In genomic region chr4:109012286-109012880, GRCh38 we compare ENCODE assay signal across 22 cellular contexts.
A peak's percentile ranks its signal among the peaks of the same experiment; 100 is the strongest.
DNase-seq lines count a peak whose midpoint lies in the region; ATAC-seq, FAIRE-seq and TF ChIP-seq lines count a peak whose summit lies in the region.
"Had no signal": no experiment of that assay in that cellular context is flagged by ENCODE, and none has a peak within 500 bp of the region (broad histone marks: within the 10 kb centered on the region; RNA-seq: fewer than 3 reads in every experiment).

No MANE protein-coding gene starts in this region.

- peak overlapping the region in 1 of 2 experiments; percentile 28 for H3K18ac ChIP-seq in mesenchymal stem cell (ENCODE audit: low read depth in 1 of 2, low read length in 2 of 2)

- FAIRE-seq in kidney (lab: Jason Lieb, UNC), result no peak
- FAIRE-seq: A549, D721Med, G401.6, GM12891, GM19239 had no signal

- H3K4me1 ChIP-seq in kidney (ENCODE audit: control insufficient read depth in 1 of 2, insufficient read depth in 1 of 2, low read depth in 1 of 2, low read length in 2 of 2), result peaks cover 0 to 3% of the 10 kb centered on the region in 2 donors
- peaks cover 8% of the 10 kb centered on the region for H3K4me1 ChIP-seq in mesenchymal stem cell (ENCODE audit: control insufficient read depth, insufficient read depth, low read depth, low read length)
- H3K4me1 ChIP-seq: A549, Caco-2 had no signal

- no peak overlapping the region for H2BK12ac ChIP-seq in mesenchymal stem cell (ENCODE audit: low read length in 2 of 2)

- H3K9ac ChIP-seq in kidney (ENCODE audit: low read length in 2 of 2), result no peak overlapping the region
- no peak overlapping the region for H3K9ac ChIP-seq in mesenchymal stem cell (ENCODE audit: low read length)
- H3K9ac ChIP-seq: BLaER1 treated with 17β-estradiol and CSF1 and Interleukin-3, amounts not matched to agents 10 nM and 100 nM had no signal

- H4K8ac ChIP-seq in mesenchymal stem cell (ENCODE audit: low read length), result no peak overlapping the region

- no peaks in the 10 kb centered on the region for H3K79me1 ChIP-seq in mesenchymal stem cell (replicated peaks; ENCODE audit: low read length, poor library complexity, severe bottlenecking)

- no peak for TF ChIP-seq CTCF in kidney (IDR thresholded peaks at IDR 0.05; ENCODE audit: borderline replicate concordance, extremely low read depth, insufficient read depth)

- peak overlapping the region; percentile 73 for H4K91ac ChIP-seq in mesenchymal stem cell (ENCODE audit: low read length)

- H2AK5ac ChIP-seq in mesenchymal stem cell (ENCODE audit: low read length, severe bottlenecking), result no peak overlapping the region

- peaks cover 5% of the 10 kb centered on the region for H3K9me3 Mint-ChIP-seq in activated CD4-positive, alpha-beta T cell treated with anti-CD3 and anti-CD28 coated beads, Interleukin-2, amount 10 ng/mL, durations not matched to agents 24 days and 14 days
- H3K9me3 Mint-ChIP-seq: CD8-positive, alpha-beta T cell had no signal

- H3K9me3 ChIP-seq in kidney (ENCODE audit: control insufficient read depth in 1 of 2, low read length in 2 of 2) (no peaks in the 10 kb centered on the region), mesenchymal stem cell (ENCODE audit: control insufficient read depth, low read length) (no peaks in the 10 kb centered on the region)
- H3K9me3 ChIP-seq: A549, Caco-2 had no signal

- no peak overlapping the region for H2BK5ac ChIP-seq in mesenchymal stem cell (ENCODE audit: low read depth, low read length, poor library complexity, severe bottlenecking)

- no peak for ATAC-seq in HG03342 (IDR thresholded peaks at IDR 0.05; ENCODE audit: unreplicated experiment)
- ATAC-seq: A549; CD8-positive, alpha-beta T cell had no signal

- no peaks in the 10 kb centered on the region for H3K27me3 ChIP-seq in mesenchymal stem cell (ENCODE audit: control insufficient read depth in 1 of 2, insufficient read depth in 1 of 2, low read length in 2 of 2)
- H3K27me3 ChIP-seq: BLaER1 treated with 17β-estradiol and CSF1 and Interleukin-3, amounts not matched to agents 10 nM and 100 nM had no signal

- H3K36me3 ChIP-seq in kidney (ENCODE audit: control insufficient read depth in 1 of 2, insufficient read depth in 2 of 2, low read length in 2 of 2), result no peaks in the 10 kb centered on the region
- no peaks in the 10 kb centered on the region for H3K36me3 ChIP-seq in mesenchymal stem cell (ENCODE audit: control insufficient read depth in 1 of 2, insufficient read depth in 2 of 2, low read depth in 1 of 2, low read length in 2 of 2)
- H3K36me3 ChIP-seq: BLaER1 treated with 17β-estradiol and CSF1 and Interleukin-3, amounts not matched to agents 10 nM and 100 nM had no signal

- WGBS in mesenchymal stem cell, result 98% methylated on average over 36 of the region's 37 CpGs

- H3K27ac ChIP-seq in kidney (ENCODE audit: low read depth in 2 of 2, low read length in 2 of 2), result no peak overlapping the region
- H3K27ac ChIP-seq in mesenchymal stem cell (ENCODE audit: low read length, poor library complexity, severe bottlenecking), result no peak overlapping the region
- H3K27ac ChIP-seq: 22Rv1; A549; BLaER1 treated with 17β-estradiol and CSF1 and Interleukin-3, amounts not matched to agents 10 nM and 100 nM; C4-2B had no signal

- H3K27ac Mint-ChIP-seq in activated CD4-positive, alpha-beta T cell treated with anti-CD3 and anti-CD28 coated beads, Interleukin-2, amount 10 ng/mL, durations not matched to agents 24 days and 14 days, result no peak overlapping the region
- H3K27ac Mint-ChIP-seq: B cell; CD4-positive, alpha-beta T cell; CD8-positive, alpha-beta T cell had no signal

- no peaks in the 10 kb centered on the region for H3K4me1 Mint-ChIP-seq in activated CD4-positive, alpha-beta T cell treated with anti-CD3 and anti-CD28 coated beads, Interleukin-2, amount 10 ng/mL, durations not matched to agents 24 days and 14 days
- H3K4me1 Mint-ChIP-seq: B cell had no signal

- no peak overlapping the region for H3K23ac ChIP-seq in mesenchymal stem cell (ENCODE audit: low read length in 2 of 2)

- intact Hi-C loops in activated CD4-positive, alpha-beta T cell treated with anti-CD3 and anti-CD28 coated beads, Interleukin-2, amount 10 ng/mL, durations not matched to agents 24 days and 14 days (cut with micrococcal nuclease), result no loop called here
- intact Hi-C loops in kidney (cut with DNase I), result no loop called here

- H3K4me3 Mint-ChIP-seq in activated CD4-positive, alpha-beta T cell treated with anti-CD3 and anti-CD28 coated beads, Interleukin-2, amount 10 ng/mL, durations not matched to agents 24 days and 14 days, result no peak overlapping the region
- H3K4me3 Mint-ChIP-seq: B cell; CD4-positive, alpha-beta T cell; CD8-positive, alpha-beta T cell had no signal

- no peak overlapping the region for H2BK15ac ChIP-seq in mesenchymal stem cell (ENCODE audit: low read depth, poor library complexity, severe bottlenecking)

- H3K14ac ChIP-seq in mesenchymal stem cell (ENCODE audit: low read length in 2 of 2), result no peak overlapping the region

- DNase-seq in activated CD4-positive, alpha-beta T cell treated with anti-CD3 and anti-CD28 coated beads, Interleukin-2, amount 10 ng/mL, durations not matched to agents 24 days and 14 days, result peak; percentile 38
- no peak for DNase-seq in activated CD4-positive, alpha-beta T cell treated with anti-CD3 and anti-CD28 coated beads for 4 hours
- DNase-seq in kidney (peak; percentile 60), mesenchymal stem cell (no peak), GM19240 (ENCODE audit: insufficient read length, low spot score) (no peak)
- DNase-seq: AML-193; Caco-2; Calu3; CD4-positive, alpha-beta T cell; CD8-positive, alpha-beta T cell; DMS79 treated with DMSO at 0.1 percent for 48 hours; GF-D8 had no signal

- no peak overlapping the region for H2BK120ac ChIP-seq in mesenchymal stem cell (ENCODE audit: low read depth, low read length)

- no peak overlapping the region for H3K4me3 ChIP-seq in kidney (ENCODE audit: low read length in 2 of 2)
- H3K4me3 ChIP-seq in mesenchymal stem cell (ENCODE audit: insufficient read depth in 1 of 2, low read depth in 1 of 2, low read length in 2 of 2), result peak overlapping the region in 1 of 2 experiments; percentile 0
- H3K4me3 ChIP-seq: A549; BLaER1 treated with 17β-estradiol and CSF1 and Interleukin-3, amounts not matched to agents 10 nM and 100 nM had no signal

- H3K27me3 Mint-ChIP-seq in activated CD4-positive, alpha-beta T cell treated with anti-CD3 and anti-CD28 coated beads, Interleukin-2, amount 10 ng/mL, durations not matched to agents 24 days and 14 days, result no peaks in the 10 kb centered on the region
- H3K27me3 Mint-ChIP-seq: B cell; CD4-positive, alpha-beta T cell had no signal

- H3K36me3 Mint-ChIP-seq in activated CD4-positive, alpha-beta T cell treated with anti-CD3 and anti-CD28 coated beads, Interleukin-2, amount 10 ng/mL, durations not matched to agents 24 days and 14 days (ENCODE audit: low read depth), result no peaks in the 10 kb centered on the region
- H3K36me3 Mint-ChIP-seq: CD8-positive, alpha-beta T cell had no signal

- no peak overlapping the region for H3K4me2 ChIP-seq in mesenchymal stem cell (ENCODE audit: low read length, poor library complexity, severe bottlenecking)
- H3K4me2 ChIP-seq: A549; BLaER1 treated with 17β-estradiol and CSF1 and Interleukin-3, amounts not matched to agents 10 nM and 100 nM had no signal

- no peak overlapping the region for H2AFZ ChIP-seq in mesenchymal stem cell (ENCODE audit: low read depth, low read length)

- H3K4ac ChIP-seq in mesenchymal stem cell (ENCODE audit: low read depth in 1 of 2, low read length in 2 of 2), result no peak overlapping the region

Comparison
In these comparisons a context has a peak if more than half of its experiments do, and no peak if none do; other contexts are left out.
1. DNase-seq: peak in activated CD4-positive, alpha-beta T cell treated with anti-CD3 and anti-CD28 coated beads, Interleukin-2, amount 10 ng/mL, durations not matched to agents 24 days and 14 days (single experiment) and kidney (single experiment); none in activated CD4-positive, alpha-beta T cell treated with anti-CD3 and anti-CD28 coated beads for 4 hours (0 of 2), mesenchymal stem cell (single experiment) and GM19240 (single experiment).